Comparison of ENCODE assay signal across 11 cellular contexts in genomic region chr17:44910231-44911106, GRCh38. TPM values are rescaled to one million over a fixed set of nuclear protein-coding genes. Genes with fewer than 3 reads are reported as not detected.
DNase-seq lines count a peak whose midpoint lies in the region; ATAC-seq and TF ChIP-seq lines count a peak whose summit lies in the region.
"Had no signal": no experiment of that assay in that cellular context is flagged by ENCODE, and none has a peak within 500 bp of the region (broad histone marks: within the 10 kb centered on the region; RNA-seq: fewer than 3 reads in every experiment).

No MANE protein-coding gene starts in this region.

- peak overlapping the region; percentile 57 for H3K4me3 Mint-ChIP-seq in T-helper 2 cell treated with Interferon-gamma antibody and Interleukin-4, amounts not matched to agents 5 μg/mL and 100 μg/mL, for 36 hours

- H3K4me2 ChIP-seq in SK-N-SH = peak overlapping the region; percentile 71

- H3K79me2 ChIP-seq in SK-N-SH (ENCODE audit: insufficient read depth) = no peaks in the 10 kb centered on the region

- no peaks in the 10 kb centered on the region for H3K36me3 ChIP-seq in SK-N-SH (replicated peaks in 1 of 2; ENCODE audit: control insufficient read depth in 1 of 2, insufficient read depth in 2 of 2, low read length in 1 of 2)
- H3K36me3 ChIP-seq in spleen = no peaks in the 10 kb centered on the region
- H3K36me3 ChIP-seq: ascending aorta, thoracic aorta had no signal

- H3K27me3 ChIP-seq in SK-N-SH (ENCODE audit: insufficient read depth) (no peaks in the 10 kb centered on the region), spleen (replicated peaks in 1 of 7) (peaks cover 0 to 58% (median 10%) of the 10 kb centered on the region in 7 donors)
- H3K27me3 ChIP-seq: ascending aorta had no signal

- TF ChIP-seq RAD21 in SK-N-SH (IDR thresholded peaks at IDR 0.05; ENCODE audit: low read length) = no peak

- CTCF ChIA-PET in SK-N-SH (lab: Yijun Ruan, JAX) = interaction anchor here (0.8 to 7.3 kb wide), 10 partner anchors 9 to 225 kb away, joined by 3 to 79 read pairs (median 4); partner anchors contain the start of gene ACBD4

- H3K9me3 Mint-ChIP-seq in T-helper 2 cell treated with Interferon-gamma antibody and Interleukin-4, amounts not matched to agents 5 μg/mL and 100 μg/mL, for 36 hours = no peaks in the 10 kb centered on the region
- H3K9me3 Mint-ChIP-seq: activated T-cell treated with anti-CD3 and anti-CD28 coated beads, Interleukin-2, amount 50 U/mL, for 4 hours had no signal

- peak overlapping the region; percentile 17 to 93; a peak in 3 of 4 replicates for H3K27ac ChIP-seq in SK-N-SH (ENCODE audit: low read depth in 2 of 2, low read length in 1 of 2)
- H3K27ac ChIP-seq in spleen = no peak overlapping the region
- H3K27ac ChIP-seq: ascending aorta, thoracic aorta had no signal

- no peak overlapping the region for H3K27ac Mint-ChIP-seq in T-helper 2 cell treated with Interferon-gamma antibody and Interleukin-4, amounts not matched to agents 5 μg/mL and 100 μg/mL, for 36 hours

- peak overlapping the region; percentile 64 for H3K9ac ChIP-seq in SK-N-SH

- peaks cover 6 to 26% of the 10 kb centered on the region in 2 experiments; a peak in 3 of 4 replicates for H3K4me1 ChIP-seq in SK-N-SH (ENCODE audit: control insufficient read depth in 1 of 2, insufficient read depth in 2 of 2, low read depth in 1 of 2, low read length in 1 of 2)
- peaks cover 0 to 32% (median 12%) of the 10 kb centered on the region in 6 donors for H3K4me1 ChIP-seq in spleen

- TF ChIP-seq EP300 in SK-N-SH (IDR thresholded peaks at IDR 0.05; ENCODE audit: borderline replicate concordance in 1 of 2, low read depth in 1 of 2, low read length in 1 of 2) = no peak

- no peaks in the 10 kb centered on the region for H3K36me3 Mint-ChIP-seq in T-helper 2 cell treated with Interferon-gamma antibody and Interleukin-4, amounts not matched to agents 5 μg/mL and 100 μg/mL, for 36 hours (ENCODE audit: low read depth)

- no peak for TF ChIP-seq POLR2A in spleen (IDR thresholded peaks at IDR 0.05)

- ATAC-seq in GM21515 (IDR thresholded peaks at IDR 0.05; ENCODE audit: unreplicated experiment) (no peak), HG02610 (IDR thresholded peaks at IDR 0.05; ENCODE audit: unreplicated experiment) (no peak)

- H3K4me3 ChIP-seq in SK-N-SH (ENCODE audit: low read depth in 2 of 2, low read length in 1 of 2) (no peak overlapping the region), iPS-18c (ENCODE audit: insufficient read depth, low read depth, low read length) (peak overlapping the region; percentile 57; the same call in 1 of the 2 replicates), spleen (peak overlapping the region in 1 of 8 donors; percentile 64)

- H2AFZ ChIP-seq in SK-N-SH (ENCODE audit: low read depth) = no peak overlapping the region; the same call in 1 of the 2 replicates

- H3F3A ChIP-seq in SK-N-SH (replicated peaks; ENCODE audit: insufficient read depth) = peaks cover 27% of the 10 kb centered on the region

- no peaks in the 10 kb centered on the region for H3K9me2 ChIP-seq in SK-N-SH

- H3K9me3 ChIP-seq in SK-N-SH = no peaks in the 10 kb centered on the region
- H3K9me3 ChIP-seq in iPS-18c (ENCODE audit: control insufficient read depth, insufficient read depth, low read length) = no peaks in the 10 kb centered on the region
- H3K9me3 ChIP-seq in spleen = no peaks in the 10 kb centered on the region
- H3K9me3 ChIP-seq: ascending aorta, thoracic aorta had no signal

- intact Hi-C loops in spleen (cut with DNase I; ENCODE audit: low total_unique reads) = no loop called here

- H3K4me1 Mint-ChIP-seq in T-helper 2 cell treated with Interferon-gamma antibody and Interleukin-4, amounts not matched to agents 5 μg/mL and 100 μg/mL, for 36 hours (ENCODE audit: low read depth) = peaks cover 10% of the 10 kb centered on the region

- TF ChIP-seq CTCF in SK-N-SH (IDR thresholded peaks at IDR 0.05) (no peak), spleen (IDR thresholded peaks at IDR 0.05 in 8 of 11, conservative IDR thresholded peaks at IDR 0.05 in 3 of 11) (no peak)

- POLR2A ChIA-PET in SK-N-SH (lab: Yijun Ruan, JAX) = no interaction called here

- WGBS in SK-N-SH (ENCODE audit: low lambda C conversion rate) = 90% methylated on average over 12 of the region's 13 CpGs
- WGBS in spleen, 5 donors = 86 to 93% (median 90%) methylated on average over 11 to 13 of the region's 13 CpGs

- H4K20me1 ChIP-seq in SK-N-SH (ENCODE audit: insufficient read depth) = no peaks in the 10 kb centered on the region

- no peak for DNase-seq in T-helper 2 cell treated with Interferon-gamma antibody and Interleukin-4, amounts not matched to agents 5 μg/mL and 100 μg/mL, for 36 hours (ENCODE audit: low spot score)
- DNase-seq in T-helper 2 cell (no peak), SK-N-SH (peak; percentile 30), spleen (peak; percentile 56), T1000 (lab: John Stamatoyannopoulos, UW) (no peak)

- H3K27me3 Mint-ChIP-seq in T-helper 2 cell treated with Interferon-gamma antibody and Interleukin-4, amounts not matched to agents 5 μg/mL and 100 μg/mL, for 36 hours (ENCODE audit: low read depth) = peaks cover 30% of the 10 kb centered on the region

TF ChIP-seq in SK-N-SH, 30 proteins besides CTCF, POLR2A, EP300 and RAD21:
- TF ChIP-seq FOSL2 (IDR thresholded peaks at IDR 0.05; ENCODE audit: borderline replicate concordance, low read depth) = no peak
- TF ChIP-seq MXI1 (IDR thresholded peaks at IDR 0.05; ENCODE audit: low read depth, low read length) = no peak
- TF ChIP-seq EZH2phosphoT487 (IDR thresholded peaks at IDR 0.05; ENCODE audit: borderline replicate concordance, low read depth) = no peak
- no peak for TF ChIP-seq CHD2 (IDR thresholded peaks at IDR 0.05; ENCODE audit: low read length, partially characterized antibody)
- TF ChIP-seq JUND (IDR thresholded peaks at IDR 0.05) = no peak
- TF ChIP-seq YY1 (IDR thresholded peaks at IDR 0.05; ENCODE audit: low read depth) = no peak
- TF ChIP-seq FOXJ3 (CRISPR knock-in tag; IDR thresholded peaks at IDR 0.05) = no peak

RNA-seq across cellular contexts. Expression of gene GFAP, which starts 4.8 kb away (rescaled TPM):
- polyA plus RNA-seq in SK-N-SH (2012; rRNA removed) = 0.48 and 0.71 TPM in 2 replicates
- polyA plus RNA-seq in SK-N-SH (2012; cell fraction: cytosol; rRNA removed) = 0.23 and 0.35 TPM in 2 replicates
- polyA plus RNA-seq in SK-N-SH (2012; cell fraction: nucleus; rRNA removed) = 0.36 and 0.44 TPM in 2 replicates
- total RNA-seq in spleen = 1 to 10 TPM in 1 of 7 donors, under 1 TPM in 2, not detected in 4; 0.41 to 1.7 (median 0.54) TPM
- under 1 TPM in 2 of 3 donors, not detected in 1; 0.32 to 0.61 TPM for polyA plus RNA-seq in spleen
- total RNA-seq: activated T-cell treated with anti-CD3 and anti-CD28 coated beads, Interleukin-2, amount 50 U/mL, for 4 hours had no signal

RNA-seq across cellular contexts. Expression of gene EFTUD2, which starts 11.2 kb away (rescaled TPM):
- 79.9 and 82.9 TPM in 2 replicates for polyA plus RNA-seq in SK-N-SH (2012; rRNA removed)
- 82.5 and 121 TPM in 2 replicates for polyA plus RNA-seq in SK-N-SH (2012; cell fraction: cytosol; rRNA removed)
- polyA plus RNA-seq in SK-N-SH (2012; cell fraction: nucleus; rRNA removed) = 112 and 140 TPM in 2 replicates
- 100 to 1,000 TPM in 6 of 7 donors, 10 to 100 TPM in 1; 77.4 to 140 (median 104) TPM for total RNA-seq in spleen
- polyA plus RNA-seq in spleen = 10 to 100 TPM; 39.0 to 44.0 (median 43.6) TPM

RNA-seq across cellular contexts. Expression of gene KIF18B, which starts 37.1 kb away (rescaled TPM):
- polyA plus RNA-seq in SK-N-SH (2012; rRNA removed) (12.6 and 14.7 TPM in 2 replicates), spleen (1 to 10 TPM in 2 of 3 donors, under 1 TPM in 1; 0.26 to 1.5 (median 1.2) TPM)
- 4.0 and 7.1 TPM in 2 replicates for polyA plus RNA-seq in SK-N-SH (2012; cell fraction: cytosol; rRNA removed)
- polyA plus RNA-seq in SK-N-SH (2012; cell fraction: nucleus; rRNA removed) = 40.0 and 52.6 TPM in 2 replicates
- 1 to 10 TPM; 1.1 to 5.8 (median 4.4) TPM for total RNA-seq in spleen
- total RNA-seq: ascending aorta had no signal

RNA-seq across cellular contexts. Expression of gene C1QL1, which starts 57.6 kb away (rescaled TPM):
- 5.4 and 11.9 TPM in 2 replicates for polyA plus RNA-seq in SK-N-SH (2012; rRNA removed)
- polyA plus RNA-seq in SK-N-SH (2012; cell fraction: cytosol; rRNA removed) = 4.7 and 10.1 TPM in 2 replicates
- 3.3 and 3.6 TPM in 2 replicates for polyA plus RNA-seq in SK-N-SH (2012; cell fraction: nucleus; rRNA removed)
- total RNA-seq in spleen = under 1 TPM in 1 of 7 donors, not detected in 6; 0.20 TPM
- polyA plus RNA-seq in spleen = under 1 TPM in 1 of 3 donors, not detected in 2; 0.38 TPM
- total RNA-seq: activated T-cell treated with anti-CD3 and anti-CD28 coated beads, Interleukin-2, amount 50 U/mL, for 4 hours; ascending aorta had no signal

Comparison
In these comparisons a context has a peak if more than half of its experiments do, and no peak if none do; other contexts are left out.
1. DNase-seq: peak in SK-N-SH (single experiment) and spleen (single experiment); none in T-helper 2 cell treated with Interferon-gamma antibody and Interleukin-4, amounts not matched to agents 5 μg/mL and 100 μg/mL, for 36 hours (single experiment), T-helper 2 cell (0 of 5) and T1000 (single experiment).
2. H3K27ac ChIP-seq: peak in SK-N-SH (2 of 2); none in spleen (0 of 8).